ENCODE assay signal across 24 cellular contexts in the genomic region with DNA sequence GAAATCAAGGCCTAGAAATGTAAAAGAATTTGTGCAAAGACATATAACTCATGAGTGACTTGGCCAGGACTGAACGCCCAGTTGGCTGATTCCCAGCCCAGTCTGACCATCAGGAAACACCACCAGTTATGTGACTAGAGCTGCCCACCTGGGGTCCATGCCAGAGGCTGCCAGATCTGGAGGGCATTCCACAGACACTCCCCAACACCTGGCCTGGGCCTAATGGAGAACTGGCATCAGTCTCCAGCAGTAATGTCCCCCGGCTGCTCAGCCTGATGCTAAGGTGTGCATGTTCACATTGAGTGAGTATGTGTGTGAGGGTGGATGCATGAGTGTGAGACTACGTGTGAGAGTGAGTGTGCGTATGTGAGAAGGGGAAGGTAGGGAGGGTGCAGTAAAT. TPM values are rescaled to one million over a fixed set of nuclear protein-coding genes. Genes with fewer than 3 reads are reported as not detected.
"Had no signal": no experiment of that assay in that cellular context is flagged by ENCODE, and none has a peak within 500 bp of the region (broad histone marks: within the 10 kb centered on the region; RNA-seq: fewer than 3 reads in every experiment).

No MANE protein-coding gene starts in this region.

- FAIRE-seq: islet of Langerhans had no signal

- ATAC-seq: activated CD8-positive, alpha-beta T cell treated with anti-CD3 and anti-CD28 coated beads for 36 hours; activated T-cell treated with anti-CD3 and anti-CD28 coated beads, Interleukin-2, amount 50 U/mL, for 72 hours; gastrocnemius medialis; mucosa of descending colon; naive thymus-derived CD4-positive, alpha-beta T cell; T-helper 17 cell had no signal

- H3K4me3 Mint-ChIP-seq: activated B cell treated with CpG ODN at 0.5 μM for 24 hours; activated CD8-positive, alpha-beta T cell treated with anti-CD3 and anti-CD28 coated beads for 36 hours; activated naive CD8-positive, alpha-beta T cell treated with anti-CD3 and anti-CD28 coated beads, Interleukin-2, amount 10 ng/mL, durations not matched to agents 7 days and 5 days; activated T-cell treated with anti-CD3 and anti-CD28 coated beads, Interleukin-2, amount 50 U/mL, for 72 hours; endodermal cell; naive thymus-derived CD4-positive, alpha-beta T cell; T-helper 17 cell; type B pancreatic cell had no signal

- H3K27me3 Mint-ChIP-seq: activated CD8-positive, alpha-beta T cell treated with anti-CD3 and anti-CD28 coated beads for 36 hours; activated naive CD8-positive, alpha-beta T cell treated with anti-CD3 and anti-CD28 coated beads, Interleukin-2, amount 10 ng/mL, durations not matched to agents 7 days and 5 days; T-helper 17 cell; type B pancreatic cell had no signal

- H3K4me1 ChIP-seq: suprapubic skin had no signal

- H3K27ac ChIP-seq: brain microvascular endothelial cell, gastrocnemius medialis, heart left ventricle, neutrophil, suprapubic skin had no signal

- H3K9me3 ChIP-seq: gastrocnemius medialis, heart left ventricle, mucosa of descending colon, neutrophil, suprapubic skin had no signal

- DNase-seq: activated B cell treated with CpG ODN at 0.5 μM for 24 hours; activated CD4-positive, alpha-beta T cell treated with anti-CD3 and anti-CD28 coated beads for 48 hours; activated CD8-positive, alpha-beta memory T cell treated with anti-CD3 and anti-CD28 coated beads, Interleukin-2, amount 50 U/mL, for 4 hours; activated CD8-positive, alpha-beta T cell treated with anti-CD3 and anti-CD28 coated beads for 36 hours; activated gamma-delta T cell; activated naive CD8-positive, alpha-beta T cell treated with anti-CD3 and anti-CD28 coated beads, Interleukin-2, amount 10 ng/mL, durations not matched to agents 7 days and 5 days; activated T-cell treated with anti-CD3 and anti-CD28 coated beads, Interleukin-2, amount 50 U/mL, for 72 hours; dermis blood vessel endothelial cell; endodermal cell; gastrocnemius medialis; heart left ventricle; mucosa of descending colon; naive thymus-derived CD4-positive, alpha-beta T cell; retina; stimulated activated CD4-positive, alpha-beta T cell treated with anti-CD3 and anti-CD28 coated beads, Interleukin-2, amount 100 ng/mL, for 48 hours; stimulated activated naive CD4-positive, alpha-beta T cell treated with Interleukin-2 at 50 U/mL for 16 hours; T-helper 17 cell had no signal

- H3K9me3 Mint-ChIP-seq: activated B cell treated with CpG ODN at 0.5 μM for 24 hours; activated CD8-positive, alpha-beta T cell treated with anti-CD3 and anti-CD28 coated beads for 36 hours; activated naive CD8-positive, alpha-beta T cell treated with anti-CD3 and anti-CD28 coated beads, Interleukin-2, amount 10 ng/mL, durations not matched to agents 7 days and 5 days; activated T-cell treated with anti-CD3 and anti-CD28 coated beads, Interleukin-2, amount 50 U/mL, for 72 hours; naive thymus-derived CD4-positive, alpha-beta T cell; type B pancreatic cell had no signal

- H3K36me3 ChIP-seq: brain microvascular endothelial cell, neutrophil had no signal

- H3K27ac Mint-ChIP-seq: activated B cell treated with CpG ODN at 0.5 μM for 24 hours; activated CD8-positive, alpha-beta T cell treated with anti-CD3 and anti-CD28 coated beads for 36 hours; activated naive CD8-positive, alpha-beta T cell treated with anti-CD3 and anti-CD28 coated beads, Interleukin-2, amount 10 ng/mL, durations not matched to agents 7 days and 5 days; activated T-cell treated with anti-CD3 and anti-CD28 coated beads, Interleukin-2, amount 50 U/mL, for 72 hours; endodermal cell; type B pancreatic cell had no signal

- H3K4me3 ChIP-seq: gastrocnemius medialis, heart left ventricle, mucosa of descending colon, suprapubic skin had no signal

- H3K4me1 Mint-ChIP-seq: activated B cell treated with CpG ODN at 0.5 μM for 24 hours had no signal

- H3K27me3 ChIP-seq: brain microvascular endothelial cell, gastrocnemius medialis, heart left ventricle, neutrophil, suprapubic skin had no signal

RNA-seq across cellular contexts. Expression of gene PLAAT2, which starts 35.4 kb away (rescaled TPM):
- total RNA-seq: activated B cell treated with CpG ODN at 0.5 μM for 24 hours, cerebellum, dermis blood vessel endothelial cell, endodermal cell, gastrocnemius medialis, skeletal muscle tissue, suprapubic skin had no signal
- polyA plus RNA-seq: naive thymus-derived CD4-positive, alpha-beta T cell had no signal
